Comparison of ENCODE assay signal across 16 cellular contexts in genomic region chr6:165847407-165848098, GRCh38.
DNase-seq lines count a peak whose midpoint lies in the region; ATAC-seq and TF ChIP-seq lines count a peak whose summit lies in the region.
"Had no signal": no experiment of that assay in that cellular context is flagged by ENCODE, and none has a peak within 500 bp of the region (broad histone marks: within the 10 kb centered on the region; RNA-seq: fewer than 3 reads in every experiment).

No MANE protein-coding gene starts in this region.

- peaks cover 38% of the 10 kb centered on the region for H3K27me3 Mint-ChIP-seq in endodermal cell (ENCODE audit: insufficient read depth)

- H3K4me3 ChIP-seq in endodermal cell (ENCODE audit: low read length) (no peak overlapping the region), Karpas-422 (ENCODE audit: low read length) (no peak overlapping the region)

- H4K20me1 ChIP-seq in Karpas-422 (ENCODE audit: insufficient read depth, low read depth, low read length) = no peaks in the 10 kb centered on the region

- H3K4me3 Mint-ChIP-seq in endodermal cell = no peak overlapping the region

- no peaks in the 10 kb centered on the region for H3K9me2 ChIP-seq in Karpas-422 (replicated peaks; ENCODE audit: insufficient read depth, low read length)

- peaks cover 22% of the 10 kb centered on the region for H3K4me1 Mint-ChIP-seq in endodermal cell

- H3K9ac ChIP-seq in endodermal cell (ENCODE audit: extremely low read depth, low read length, poor library complexity, severe bottlenecking) = no peak overlapping the region
- H3K9ac ChIP-seq in Karpas-422 (ENCODE audit: low read length) = no peak overlapping the region

- WGBS in endodermal cell (ENCODE audit: insufficient coverage in 1 of 2, insufficient read length in 1 of 2), 2 experiments = 81 to 85% methylated on average over 14 of the region's 14 CpGs

- no peaks in the 10 kb centered on the region for H3K9me3 Mint-ChIP-seq in endodermal cell

- H3K27ac ChIP-seq in endodermal cell (ENCODE audit: low read depth, low read length) (no peak overlapping the region), Karpas-422 (ENCODE audit: low read length) (no peak overlapping the region)
- H3K27ac ChIP-seq: neutrophil had no signal

- H3K36me3 Mint-ChIP-seq in endodermal cell (ENCODE audit: low read depth) = no peaks in the 10 kb centered on the region

- DNase-seq in NCI-H748 (lab: John Stamatoyannopoulos, UW; ENCODE audit: unreplicated experiment) (peak; percentile 33), NCI-H748 treated with DMSO at 0.1 percent for 48 hours (lab: John Stamatoyannopoulos, UW) (no peak), NCI-H460 (ENCODE audit: extremely low read depth, low read depth) (peak; percentile 47), endodermal cell (peak; percentile 42), omental fat pad (ENCODE audit: low spot score) (no peak), Karpas-422 (no peak), SK-N-DZ (ENCODE audit: low spot score) (no peak)
- DNase-seq: activated CD4-positive, CD25-positive, alpha-beta regulatory T cell treated with anti-CD3 and anti-CD28 coated beads, Interleukin-2, amount 50 U/mL, for 72 hours; anterior cingulate cortex; COR-L47; head of caudate nucleus; NCI-H2081 treated with DMSO at 0.1 percent for 48 hours had no signal

- H3K27ac Mint-ChIP-seq in endodermal cell = no peak overlapping the region

- no peak overlapping the region for H2AFZ ChIP-seq in Karpas-422 (ENCODE audit: low read length)

- no peaks in the 10 kb centered on the region for H3K79me2 ChIP-seq in Karpas-422 (ENCODE audit: low read length)

- ATAC-seq in omental fat pad (ENCODE audit: low FRiP score) (peak; percentile 46), HG03342 (IDR thresholded peaks at IDR 0.05; ENCODE audit: unreplicated experiment) (no peak)
- ATAC-seq: HCT116 had no signal

- no peak for TF ChIP-seq CTCF in endodermal cell (conservative IDR thresholded peaks at IDR 0.05)
- no peak for TF ChIP-seq CTCF in omental fat pad (IDR thresholded peaks at IDR 0.05)

- H3K4me2 ChIP-seq in Karpas-422 (ENCODE audit: low read depth, low read length, poor library complexity, severe bottlenecking) = no peak overlapping the region

- H3K9me3 ChIP-seq in endodermal cell (ENCODE audit: control insufficient read depth, low read length) = no peaks in the 10 kb centered on the region
- no peaks in the 10 kb centered on the region for H3K9me3 ChIP-seq in Karpas-422 (ENCODE audit: low read length)
- H3K9me3 ChIP-seq: neutrophil, tibial nerve had no signal

- H3K36me3 ChIP-seq in endodermal cell (ENCODE audit: control insufficient read depth, insufficient read depth, low read length) = no peaks in the 10 kb centered on the region
- H3K36me3 ChIP-seq in Karpas-422 (ENCODE audit: insufficient read depth, low read length) = no peaks in the 10 kb centered on the region
- H3K36me3 ChIP-seq: neutrophil, tibial nerve had no signal

- H3K4me1 ChIP-seq in endodermal cell (ENCODE audit: control insufficient read depth, insufficient read depth, low read length) = no peaks in the 10 kb centered on the region
- H3K4me1 ChIP-seq in Karpas-422 (ENCODE audit: low read length) = no peaks in the 10 kb centered on the region

- peaks cover 17% of the 10 kb centered on the region for H3K27me3 ChIP-seq in endodermal cell (ENCODE audit: control insufficient read depth, insufficient read depth, low read length, poor library complexity, severe bottlenecking)
- H3K27me3 ChIP-seq in Karpas-422 (ENCODE audit: low read length) = no peaks in the 10 kb centered on the region

Comparison
In these comparisons a context has a peak if more than half of its experiments do, and no peak if none do; other contexts are left out.
1. DNase-seq: peak in NCI-H748 (single experiment), NCI-H460 (single experiment) and endodermal cell (single experiment); none in NCI-H748 treated with DMSO at 0.1 percent for 48 hours (single experiment), omental fat pad (single experiment), Karpas-422 (single experiment) and SK-N-DZ (single experiment).